10 cellular contexts compared by ENCODE assay signal in the genomic region with DNA sequence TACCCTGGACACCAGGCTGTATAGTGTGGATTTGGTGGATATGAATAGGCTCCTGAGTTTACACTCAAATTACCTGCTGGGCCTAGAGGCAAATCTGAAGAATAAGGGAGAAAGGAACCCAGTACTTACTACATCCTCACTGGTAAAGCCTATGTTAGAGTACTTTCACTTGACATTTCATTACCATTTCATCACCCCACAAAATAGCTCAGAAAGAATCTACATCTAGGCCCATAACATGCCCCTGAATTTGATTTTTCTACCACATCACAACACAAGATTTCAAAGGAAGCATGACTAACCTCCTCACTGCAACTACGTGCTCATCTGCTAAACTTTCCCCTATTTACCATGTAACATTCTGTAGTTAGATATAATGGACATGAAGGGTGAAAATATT. TPM values are rescaled to one million over a fixed set of nuclear protein-coding genes. Genes with fewer than 3 reads are reported as not detected.
DNase-seq lines count a peak whose midpoint lies in the region; ATAC-seq and TF ChIP-seq lines count a peak whose summit lies in the region.
"Had no signal": no experiment of that assay in that cellular context is flagged by ENCODE, and none has a peak within 500 bp of the region (broad histone marks: within the 10 kb centered on the region; RNA-seq: fewer than 3 reads in every experiment).

No MANE protein-coding gene starts in this region.

- peaks cover 76% of the 10 kb centered on the region for H3K4me1 Mint-ChIP-seq in stimulated activated naive CD8-positive, alpha-beta T cell treated with anti-CD3 and anti-CD28 coated beads, Interleukin-15, Interleukin-2, amounts not matched to agents 100 ng/mL and 50 ng/mL, for 24 hours (ENCODE audit: low read depth)
- peaks cover 14% of the 10 kb centered on the region for H3K4me1 Mint-ChIP-seq in type B pancreatic cell (ENCODE audit: unreplicated experiment)

- WGBS in heart right ventricle, 2 donors = 68 to 81% methylated on average over 1 of the region's 1 CpG

- TF ChIP-seq CTCF in heart right ventricle (IDR thresholded peaks at IDR 0.05) = no peak
- TF ChIP-seq CTCF in right atrium auricular region (IDR thresholded peaks at IDR 0.05) = no peak
- TF ChIP-seq CTCF in epithelial cell of esophagus (IDR thresholded peaks at IDR 0.05; ENCODE audit: insufficient read depth, low read depth, low read length, missing control alignments) = no peak
- TF ChIP-seq CTCF in type B pancreatic cell (conservative IDR thresholded peaks at IDR 0.05) = no peak

- no peak overlapping the region for H3K4me3 ChIP-seq in heart right ventricle
- no peak overlapping the region for H3K4me3 ChIP-seq in right atrium auricular region
- no peak overlapping the region for H3K4me3 ChIP-seq in epithelial cell of esophagus (ENCODE audit: low read length)

- H3K9me3 Mint-ChIP-seq in stimulated activated naive CD8-positive, alpha-beta T cell treated with anti-CD3 and anti-CD28 coated beads, Interleukin-15, Interleukin-2, amounts not matched to agents 100 ng/mL and 50 ng/mL, for 24 hours = peaks cover 5% of the 10 kb centered on the region
- H3K9me3 Mint-ChIP-seq in type B pancreatic cell = no peaks in the 10 kb centered on the region

- ATAC-seq in heart right ventricle = no peak

- intact Hi-C loops in heart right ventricle (cut with DNase I) = loop anchor here in 3 of 10 donors (2.0 to 10.0 kb wide), 2 partner anchors 43 to 127 kb away; a partner anchor contains a TSS

- no peak for DNase-seq in heart right ventricle
- no peak for DNase-seq in right atrium auricular region (ENCODE audit: low spot score)
- DNase-seq in RPMI7951 (ENCODE audit: low read depth) = peak; percentile 65
- DNase-seq in epithelial cell of esophagus (ENCODE audit: low read depth) = peak; percentile 45
- DNase-seq in type B pancreatic cell (ENCODE audit: extremely low spot score, unreplicated experiment) = no peak
- no peak for DNase-seq in hippocampal formation (lab: John Stamatoyannopoulos, UW)
- no peak for DNase-seq in NCI-H774 (lab: John Stamatoyannopoulos, UW)
- DNase-seq: Kasumi-1, SIG-M5 had no signal

- H3K27ac ChIP-seq in heart right ventricle (peak overlapping the region in 6 of 10 donors; percentile 29 to 70 (median 52)), right atrium auricular region (peak overlapping the region in 1 of 2 donors; percentile 2)

- H3K9me3 ChIP-seq in heart right ventricle (peaks cover 0 to 10% (median 0%) of the 10 kb centered on the region in 11 donors), right atrium auricular region (no peaks in the 10 kb centered on the region)

- peaks cover 24% of the 10 kb centered on the region for H3K36me3 Mint-ChIP-seq in stimulated activated naive CD8-positive, alpha-beta T cell treated with anti-CD3 and anti-CD28 coated beads, Interleukin-15, Interleukin-2, amounts not matched to agents 100 ng/mL and 50 ng/mL, for 24 hours (ENCODE audit: low read depth)
- H3K36me3 Mint-ChIP-seq in type B pancreatic cell = peaks cover 8% of the 10 kb centered on the region

- H3K27me3 ChIP-seq in heart right ventricle (no peaks in the 10 kb centered on the region), right atrium auricular region (no peaks in the 10 kb centered on the region)

- peak overlapping the region; percentile 68 for H3K4me3 Mint-ChIP-seq in stimulated activated naive CD8-positive, alpha-beta T cell treated with anti-CD3 and anti-CD28 coated beads, Interleukin-15, Interleukin-2, amounts not matched to agents 100 ng/mL and 50 ng/mL, for 24 hours
- no peak overlapping the region for H3K4me3 Mint-ChIP-seq in type B pancreatic cell

- peaks cover 5 to 68% (median 47%) of the 10 kb centered on the region in 9 donors for H3K4me1 ChIP-seq in heart right ventricle
- peaks cover 0 to 57% of the 10 kb centered on the region in 2 donors for H3K4me1 ChIP-seq in right atrium auricular region

- H3K27ac Mint-ChIP-seq in stimulated activated naive CD8-positive, alpha-beta T cell treated with anti-CD3 and anti-CD28 coated beads, Interleukin-15, Interleukin-2, amounts not matched to agents 100 ng/mL and 50 ng/mL, for 24 hours = peak overlapping the region; percentile 97
- no peak overlapping the region for H3K27ac Mint-ChIP-seq in type B pancreatic cell

- H3K36me3 ChIP-seq in heart right ventricle = no peaks in the 10 kb centered on the region
- no peaks in the 10 kb centered on the region for H3K36me3 ChIP-seq in right atrium auricular region

- no peaks in the 10 kb centered on the region for H3K27me3 Mint-ChIP-seq in stimulated activated naive CD8-positive, alpha-beta T cell treated with anti-CD3 and anti-CD28 coated beads, Interleukin-15, Interleukin-2, amounts not matched to agents 100 ng/mL and 50 ng/mL, for 24 hours
- no peaks in the 10 kb centered on the region for H3K27me3 Mint-ChIP-seq in type B pancreatic cell

RNA-seq across cellular contexts. Expression of a gene that starts 43.3 kb away (rescaled TPM):
- total RNA-seq in heart right ventricle = 10 to 100 TPM; 36.1 to 71.6 (median 60.8) TPM
- 10 to 100 TPM in 1 of 2 donors, 1 to 10 TPM in 1; 7.5 to 19.9 TPM for polyA plus RNA-seq in heart right ventricle
- 10 to 100 TPM; 25.9 to 32.8 TPM for total RNA-seq in right atrium auricular region
- total RNA-seq in RPMI7951 (2014; rRNA removed; shearing (Covaris generic)) = 5.7 and 8.5 TPM in 2 replicates
- 15.1 and 19.6 TPM in 2 replicates for total RNA-seq in type B pancreatic cell (ENCODE audit: low replicate concordance)

Comparison
In these comparisons a context has a peak if more than half of its experiments do, and no peak if none do; other contexts are left out.
1. DNase-seq: peak in RPMI7951 (single experiment) and epithelial cell of esophagus (single experiment); none in heart right ventricle (0 of 2), right atrium auricular region (single experiment), type B pancreatic cell (single experiment), hippocampal formation (0 of 2) and NCI-H774 (single experiment).